9 cellular contexts compared by ENCODE assay signal in the genomic region with DNA sequence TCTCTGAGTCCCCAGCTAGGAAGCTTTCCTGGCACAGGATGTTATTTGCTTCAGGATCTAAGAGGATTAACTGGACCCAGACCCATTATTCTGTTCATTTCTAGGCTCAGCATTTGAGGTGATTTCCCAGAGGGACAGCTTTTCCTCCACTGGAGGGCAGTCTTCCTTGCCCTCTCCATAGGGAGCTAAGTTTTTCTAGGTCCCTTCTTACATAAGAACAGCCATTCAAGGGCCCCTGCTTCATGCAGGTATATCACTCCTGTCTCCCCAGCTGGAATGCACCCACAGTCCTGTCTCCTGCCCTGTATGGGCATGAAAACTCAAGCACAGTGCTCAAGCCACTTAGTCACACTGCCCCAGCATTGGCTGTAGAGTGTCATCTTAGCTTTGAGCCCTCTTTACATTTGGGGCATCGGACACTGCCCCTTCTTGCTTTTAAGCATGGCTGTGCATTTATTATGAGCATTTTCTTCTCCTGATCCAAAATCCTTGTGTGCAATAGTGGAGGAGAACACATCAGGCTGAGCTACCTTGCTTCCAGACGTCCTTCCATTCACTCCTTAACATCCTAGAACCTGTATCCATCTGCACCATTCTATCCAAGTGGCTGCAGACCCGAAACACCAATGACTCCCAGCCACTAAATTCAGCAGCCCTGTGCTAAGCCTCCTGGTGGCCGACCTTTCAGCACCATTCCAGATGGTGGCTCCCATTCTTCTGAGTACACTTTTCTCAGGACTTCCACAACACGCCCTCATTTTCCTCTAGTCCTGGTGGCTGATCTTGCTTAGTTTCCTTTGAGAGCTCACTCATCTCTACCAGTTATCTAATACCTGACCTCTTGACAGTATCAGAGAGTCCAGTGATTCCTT.
DNase-seq lines count a peak whose midpoint lies in the region; ATAC-seq, FAIRE-seq and TF ChIP-seq lines count a peak whose summit lies in the region.
"Had no signal": no experiment of that assay in that cellular context is flagged by ENCODE, and none has a peak within 500 bp of the region (broad histone marks: within the 10 kb centered on the region; RNA-seq: fewer than 3 reads in every experiment).

No MANE protein-coding gene starts in this region.

- no peaks in the 10 kb centered on the region for H3K36me3 ChIP-seq in H1 (ENCODE audit: control insufficient read depth in 2 of 4, insufficient read depth in 4 of 4, low read length in 3 of 4)
- no peaks in the 10 kb centered on the region for H3K36me3 ChIP-seq in prostate gland

- intact Hi-C loops in prostate gland (cut with DNase I), result no loop called here

- no peak overlapping the region for H2BK15ac ChIP-seq in H1 (ENCODE audit: low read length)

- no peak overlapping the region for H4K91ac ChIP-seq in H1 (replicated peaks; ENCODE audit: insufficient read length, low read length)

- CTCF ChIA-PET in H1 (lab: Charles Lee; ENCODE audit: partially characterized antibody), result interaction anchor here (0.6 to 2.7 kb wide), 67 partner anchors 9 to 659 kb away, joined by 3 to 33 read pairs (median 4); a partner anchor contains a TSS

- H3K9ac ChIP-seq in H1 (replicated peaks in 1 of 4; ENCODE audit: extremely low read depth in 1 of 4, low read depth in 3 of 4, low read length in 3 of 4), result peak overlapping the region in 1 of 4 experiments; percentile 38; a peak in 1 of 7 replicates

- POLR2A ChIA-PET in H1 (lab: Charles Lee; ENCODE audit: partially characterized antibody), result interaction anchor here (0.6 to 1.3 kb wide), 3 partner anchors 8 to 365 kb away, joined by 3 to 4 read pairs (median 3); no protein-coding TSS in a partner anchor

- 78% methylated on average over 5 of the region's 5 CpGs; no CpG with 5 or more reads in 1 of the 2 experiments for WGBS in H1 (ENCODE audit: extremely low coverage in 1 of 2, insufficient coverage in 1 of 2, insufficient read length in 1 of 2, insufficient replicate concordance in 2 of 2, low coverage in 1 of 2, low lambda C conversion rate in 2 of 2, missing lambda C conversion rate in 1 of 2), 2 experiments
- WGBS in prostate gland, result 89% methylated on average over 5 of the region's 5 CpGs

- no peak overlapping the region for H3K18ac ChIP-seq in H1 (ENCODE audit: extremely low read depth, low read length)

- no peaks in the 10 kb centered on the region for H3K23me2 ChIP-seq in H1 (ENCODE audit: low read depth, low read length)

- H3K79me1 ChIP-seq in H1 (ENCODE audit: low read depth, low read length), result no peaks in the 10 kb centered on the region

- no peak overlapping the region for H3K56ac ChIP-seq in H1 (replicated peaks; ENCODE audit: insufficient read length, low read depth, low read length)

- no peak overlapping the region for H3K4me2 ChIP-seq in H1 (ENCODE audit: insufficient read depth in 1 of 2, low read depth in 2 of 2, low read length in 2 of 2)

- DNase-seq in GM12865 (ENCODE audit: low read depth) (peak; percentile 14), NCI-H146 (lab: John Stamatoyannopoulos, UW) (peak; percentile 22), H1 (ENCODE audit: low read depth in 1 of 2, low spot score in 2 of 2) (peak in 1 of 2 experiments; percentile 63), prostate gland (ENCODE audit: low spot score) (no peak)
- no peak for DNase-seq in activated naive CD4-positive, alpha-beta T cell treated with anti-CD3 and anti-CD28 coated beads, Interleukin-2, amount 50 U/mL, for 16 hours
- DNase-seq: T-cell had no signal

- no peak overlapping the region for H2BK120ac ChIP-seq in H1 (replicated peaks; ENCODE audit: low read depth, low read length)

- TF ChIP-seq RAD21 in H1 (IDR thresholded peaks at IDR 0.05 in 1 of 2, conservative IDR thresholded peaks at IDR 0.05 in 1 of 2; ENCODE audit: low read depth in 2 of 2, low read length in 2 of 2), result peak; percentile 78 to 85

- H2BK5ac ChIP-seq in H1 (ENCODE audit: low read depth, low read length), result peak overlapping the region; percentile 47; the same call in 1 of the 2 replicates

- no peaks in the 10 kb centered on the region for H3K79me2 ChIP-seq in H1 (ENCODE audit: control insufficient read depth in 1 of 2, insufficient read depth in 2 of 2, low read length in 2 of 2)

- H4K20me1 ChIP-seq in H1 (replicated peaks in 1 of 2; ENCODE audit: control insufficient read depth in 1 of 2, insufficient read depth in 2 of 2, low read length in 2 of 2), result no peaks in the 10 kb centered on the region

- no peak for TF ChIP-seq EP300 in H1 (IDR thresholded peaks at IDR 0.05; ENCODE audit: borderline replicate concordance in 1 of 2, low read depth in 2 of 2, low read length in 2 of 2)

- peak overlapping the region; percentile 11; the same call in 1 of the 2 replicates for H2BK12ac ChIP-seq in H1 (ENCODE audit: low read depth, low read length)

- no peak overlapping the region for H3K4ac ChIP-seq in H1 (replicated peaks; ENCODE audit: insufficient read length, low read depth, low read length)

- no peak overlapping the region for H3K14ac ChIP-seq in H1 (ENCODE audit: insufficient read length)

- H3K27ac ChIP-seq in H1 (ENCODE audit: low read depth, low read length) (no peak overlapping the region), prostate gland (peak overlapping the region; percentile 30 to 62)
- H3K27ac ChIP-seq: coronary artery had no signal

- H3K27me3 ChIP-seq in H1 (replicated peaks in 1 of 4; ENCODE audit: control insufficient read depth in 3 of 4, extremely low read depth in 1 of 4, insufficient read depth in 3 of 4, low read length in 3 of 4) (no peaks in the 10 kb centered on the region), prostate gland (replicated peaks; ENCODE audit: insufficient read depth) (no peaks in the 10 kb centered on the region)

- H4K8ac ChIP-seq in H1 (ENCODE audit: extremely low read depth, insufficient read depth, low read length), result no peak overlapping the region

- peak overlapping the region; percentile 99; the same call in 1 of the 2 replicates for H2BK20ac ChIP-seq in H1 (ENCODE audit: low read length)

- ATAC-seq in HG03378 (IDR thresholded peaks at IDR 0.05; ENCODE audit: unreplicated experiment) (no peak), HG02970 (IDR thresholded peaks at IDR 0.05; ENCODE audit: low FRiP score, unreplicated experiment) (no peak)
- ATAC-seq: T-cell had no signal

- no peak overlapping the region for H2AK5ac ChIP-seq in H1 (ENCODE audit: low read depth, low read length)

- FAIRE-seq in H1 (lab: Jason Lieb, UNC), result peak; percentile 55

- H2AFZ ChIP-seq in H1 (ENCODE audit: low read length), result no peak overlapping the region

- H3K4me3 ChIP-seq in GM12865 (ENCODE audit: low read depth, low read length) (no peak overlapping the region), H1 (ENCODE audit: extremely low read depth in 1 of 4, insufficient read depth in 2 of 4, low read depth in 3 of 4, low read length in 4 of 4) (no peak overlapping the region), prostate gland (no peak overlapping the region)
- H3K4me3 ChIP-seq: coronary artery had no signal

- H3K23ac ChIP-seq in H1 (ENCODE audit: insufficient read length), result no peak overlapping the region

- no peaks in the 10 kb centered on the region for H3K4me1 ChIP-seq in H1 (replicated peaks in 1 of 4; ENCODE audit: control insufficient read depth in 3 of 4, insufficient read depth in 4 of 4, low read length in 3 of 4)
- H3K4me1 ChIP-seq in prostate gland (replicated peaks), result no peaks in the 10 kb centered on the region

- TF ChIP-seq POLR2A in H1 (IDR thresholded peaks at IDR 0.05; ENCODE audit: control extremely low read depth in 1 of 2, low read depth in 2 of 2, low read length in 2 of 2) (no peak), prostate gland (IDR thresholded peaks at IDR 0.05) (no peak)

- H3K9me3 ChIP-seq in H1 (ENCODE audit: insufficient read depth in 2 of 2, low read depth in 1 of 2, low read length in 1 of 2) (peaks cover 5 to 8% of the 10 kb centered on the region in 2 experiments; a peak in 3 of 4 replicates), prostate gland (no peaks in the 10 kb centered on the region)

- peak; percentile 19 for TF ChIP-seq CTCF in GM12865 (IDR thresholded peaks at IDR 0.05; ENCODE audit: insufficient read depth, low read depth, low read length, missing control alignments)
- peak; percentile 32 to 85 (median 83) for TF ChIP-seq CTCF in H1 (IDR thresholded peaks at IDR 0.05; ENCODE audit: control extremely low read depth in 1 of 3, insufficient read depth in 1 of 3, low read depth in 1 of 3, low read length in 3 of 3)
- peak in 3 of 4 experiments; percentile 19 to 49 (median 39) for TF ChIP-seq CTCF in prostate gland (IDR thresholded peaks at IDR 0.05)

- no peak overlapping the region for H4K5ac ChIP-seq in H1 (ENCODE audit: insufficient read length, low read depth, low read length)

TF ChIP-seq in H1, 55 proteins besides CTCF, POLR2A, EP300 and RAD21:
- TF ChIP-seq CHD1 (IDR thresholded peaks at IDR 0.05; ENCODE audit: low read depth, low read length) (no peak), PHF8 (conservative IDR thresholded peaks at IDR 0.05; ENCODE audit: low read depth, low read length) (no peak), POLR2AphosphoS5 (IDR thresholded peaks at IDR 0.05; ENCODE audit: low read depth, low read length) (no peak), YY1 (IDR thresholded peaks at IDR 0.05; ENCODE audit: low read depth, low read length) (0 out of 2 replicates have a peak, but pooled peaks have one; percentile 14)
- TF ChIP-seq, protein P1, sequence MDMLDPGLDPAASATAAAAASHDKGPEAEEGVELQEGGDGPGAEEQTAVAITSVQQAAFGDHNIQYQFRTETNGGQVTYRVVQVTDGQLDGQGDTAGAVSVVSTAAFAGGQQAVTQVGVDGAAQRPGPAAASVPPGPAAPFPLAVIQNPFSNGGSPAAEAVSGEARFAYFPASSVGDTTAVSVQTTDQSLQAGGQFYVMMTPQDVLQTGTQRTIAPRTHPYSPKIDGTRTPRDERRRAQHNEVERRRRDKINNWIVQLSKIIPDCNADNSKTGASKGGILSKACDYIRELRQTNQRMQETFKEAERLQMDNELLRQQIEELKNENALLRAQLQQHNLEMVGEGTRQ (IDR thresholded peaks at IDR 0.05; ENCODE audit: low read length), result no peak

Comparison
In these comparisons a context has a peak if more than half of its experiments do, and no peak if none do; other contexts are left out.
1. DNase-seq: peak in GM12865 (single experiment) and NCI-H146 (single experiment); none in prostate gland (single experiment) and activated naive CD4-positive, alpha-beta T cell treated with anti-CD3 and anti-CD28 coated beads, Interleukin-2, amount 50 U/mL, for 16 hours (single experiment).
2. CTCF ChIP-seq: peak in every context shown above with its lines; median percentile 83 in H1; 39 in prostate gland; 19 in GM12865.